ENCODE assay signal across 1 cellular context in the genomic region with DNA sequence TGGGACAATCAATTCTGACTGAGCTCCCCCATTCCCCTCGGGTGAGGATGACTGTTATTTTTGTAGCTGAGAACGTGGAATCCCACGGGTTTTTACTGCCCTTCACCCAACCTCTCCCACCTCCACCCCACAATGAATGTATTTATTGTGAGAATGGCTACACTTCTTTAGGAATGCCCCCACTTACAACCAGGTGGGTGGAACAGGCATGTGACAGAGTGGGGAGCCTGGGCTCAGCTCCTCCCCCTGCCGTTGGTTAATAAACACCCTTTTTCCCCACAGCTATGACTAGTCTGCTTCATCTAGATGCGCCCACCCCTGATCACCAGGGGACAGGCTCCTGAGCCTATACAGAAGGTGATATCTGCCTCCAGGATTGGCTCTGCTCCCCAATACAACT.
TF ChIP-seq lines count a peak whose summit lies in the region.

No MANE protein-coding gene starts in this region.

TF ChIP-seq in WTC11, 78 proteins besides CTCF, POLR2A, EP300 and RAD21 (continued from another document):
- TF ChIP-seq, protein P1, sequence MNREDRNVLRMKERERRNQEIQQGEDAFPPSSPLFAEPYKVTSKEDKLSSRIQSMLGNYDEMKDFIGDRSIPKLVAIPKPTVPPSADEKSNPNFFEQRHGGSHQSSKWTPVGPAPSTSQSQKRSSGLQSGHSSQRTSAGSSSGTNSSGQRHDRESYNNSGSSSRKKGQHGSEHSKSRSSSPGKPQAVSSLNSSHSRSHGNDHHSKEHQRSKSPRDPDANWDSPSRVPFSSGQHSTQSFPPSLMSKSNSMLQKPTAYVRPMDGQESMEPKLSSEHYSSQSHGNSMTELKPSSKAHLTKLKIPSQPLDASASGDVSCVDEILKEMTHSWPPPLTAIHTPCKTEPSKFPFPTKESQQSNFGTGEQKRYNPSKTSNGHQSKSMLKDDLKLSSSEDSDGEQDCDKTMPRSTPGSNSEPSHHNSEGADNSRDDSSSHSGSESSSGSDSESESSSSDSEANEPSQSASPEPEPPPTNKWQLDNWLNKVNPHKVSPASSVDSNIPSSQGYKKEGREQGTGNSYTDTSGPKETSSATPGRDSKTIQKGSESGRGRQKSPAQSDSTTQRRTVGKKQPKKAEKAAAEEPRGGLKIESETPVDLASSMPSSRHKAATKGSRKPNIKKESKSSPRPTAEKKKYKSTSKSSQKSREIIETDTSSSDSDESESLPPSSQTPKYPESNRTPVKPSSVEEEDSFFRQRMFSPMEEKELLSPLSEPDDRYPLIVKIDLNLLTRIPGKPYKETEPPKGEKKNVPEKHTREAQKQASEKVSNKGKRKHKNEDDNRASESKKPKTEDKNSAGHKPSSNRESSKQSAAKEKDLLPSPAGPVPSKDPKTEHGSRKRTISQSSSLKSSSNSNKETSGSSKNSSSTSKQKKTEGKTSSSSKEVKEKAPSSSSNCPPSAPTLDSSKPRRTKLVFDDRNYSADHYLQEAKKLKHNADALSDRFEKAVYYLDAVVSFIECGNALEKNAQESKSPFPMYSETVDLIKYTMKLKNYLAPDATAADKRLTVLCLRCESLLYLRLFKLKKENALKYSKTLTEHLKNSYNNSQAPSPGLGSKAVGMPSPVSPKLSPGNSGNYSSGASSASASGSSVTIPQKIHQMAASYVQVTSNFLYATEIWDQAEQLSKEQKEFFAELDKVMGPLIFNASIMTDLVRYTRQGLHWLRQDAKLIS (CRISPR knock-in tag; IDR thresholded peaks at IDR 0.05; ENCODE audit: borderline replicate concordance), result no peak
- TF ChIP-seq, protein P2, sequence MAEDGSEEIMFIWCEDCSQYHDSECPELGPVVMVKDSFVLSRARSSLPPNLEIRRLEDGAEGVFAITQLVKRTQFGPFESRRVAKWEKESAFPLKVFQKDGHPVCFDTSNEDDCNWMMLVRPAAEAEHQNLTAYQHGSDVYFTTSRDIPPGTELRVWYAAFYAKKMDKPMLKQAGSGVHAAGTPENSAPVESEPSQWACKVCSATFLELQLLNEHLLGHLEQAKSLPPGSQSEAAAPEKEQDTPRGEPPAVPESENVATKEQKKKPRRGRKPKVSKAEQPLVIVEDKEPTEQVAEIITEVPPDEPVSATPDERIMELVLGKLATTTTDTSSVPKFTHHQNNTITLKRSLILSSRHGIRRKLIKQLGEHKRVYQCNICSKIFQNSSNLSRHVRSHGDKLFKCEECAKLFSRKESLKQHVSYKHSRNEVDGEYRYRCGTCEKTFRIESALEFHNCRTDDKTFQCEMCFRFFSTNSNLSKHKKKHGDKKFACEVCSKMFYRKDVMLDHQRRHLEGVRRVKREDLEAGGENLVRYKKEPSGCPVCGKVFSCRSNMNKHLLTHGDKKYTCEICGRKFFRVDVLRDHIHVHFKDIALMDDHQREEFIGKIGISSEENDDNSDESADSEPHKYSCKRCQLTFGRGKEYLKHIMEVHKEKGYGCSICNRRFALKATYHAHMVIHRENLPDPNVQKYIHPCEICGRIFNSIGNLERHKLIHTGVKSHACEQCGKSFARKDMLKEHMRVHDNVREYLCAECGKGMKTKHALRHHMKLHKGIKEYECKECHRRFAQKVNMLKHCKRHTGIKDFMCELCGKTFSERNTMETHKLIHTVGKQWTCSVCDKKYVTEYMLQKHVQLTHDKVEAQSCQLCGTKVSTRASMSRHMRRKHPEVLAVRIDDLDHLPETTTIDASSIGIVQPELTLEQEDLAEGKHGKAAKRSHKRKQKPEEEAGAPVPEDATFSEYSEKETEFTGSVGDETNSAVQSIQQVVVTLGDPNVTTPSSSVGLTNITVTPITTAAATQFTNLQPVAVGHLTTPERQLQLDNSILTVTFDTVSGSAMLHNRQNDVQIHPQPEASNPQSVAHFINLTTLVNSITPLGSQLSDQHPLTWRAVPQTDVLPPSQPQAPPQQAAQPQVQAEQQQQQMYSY (CRISPR knock-in tag; IDR thresholded peaks at IDR 0.05), result no peak
TF ChIP-seq in WTC11: peak in this region for 0.
